In the genomic region with DNA sequence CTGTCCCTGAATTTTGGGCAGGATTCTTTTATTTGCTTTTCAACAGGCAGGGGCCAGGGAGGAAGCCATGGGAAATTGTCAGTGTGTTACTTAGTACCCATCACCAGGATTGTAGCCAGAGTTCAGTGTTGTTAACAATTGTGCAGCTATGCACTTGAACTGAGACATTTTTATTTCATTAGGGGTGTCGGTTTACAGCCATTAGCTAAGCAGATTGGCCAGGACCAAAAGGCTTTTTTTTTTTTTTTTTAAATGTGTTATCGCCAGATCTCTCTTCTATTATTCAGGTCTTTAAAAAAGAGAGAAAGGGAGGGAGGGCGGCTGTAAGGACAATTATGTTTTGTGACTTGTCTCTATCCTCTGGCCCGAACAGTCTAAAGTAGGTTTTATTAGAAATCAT, we compare ENCODE assay signal across 14 cellular contexts.
DNase-seq lines count a peak whose midpoint lies in the region; ATAC-seq and TF ChIP-seq lines count a peak whose summit lies in the region.
"Had no signal": no experiment of that assay in that cellular context is flagged by ENCODE, and none has a peak within 500 bp of the region (broad histone marks: within the 10 kb centered on the region; RNA-seq: fewer than 3 reads in every experiment).

No MANE protein-coding gene starts in this region.

- no peaks in the 10 kb centered on the region for H3K36me3 ChIP-seq in left ventricle myocardium inferior
- H3K36me3 ChIP-seq: lower lobe of right lung had no signal

- TF ChIP-seq CTCF in left ventricle myocardium inferior (IDR thresholded peaks at IDR 0.05; ENCODE audit: borderline replicate concordance): no peak

- peak overlapping the region; percentile 85 for H3K27ac ChIP-seq in left ventricle myocardium inferior (replicated peaks)
- H3K27ac ChIP-seq: KMS-11, lower lobe of right lung had no signal

- no peak overlapping the region for H3K4me3 ChIP-seq in left ventricle myocardium inferior
- H3K4me3 ChIP-seq: lower lobe of right lung had no signal

- H3K4me1 ChIP-seq in left ventricle myocardium inferior: peaks cover 39% of the 10 kb centered on the region
- H3K4me1 ChIP-seq: lower lobe of right lung had no signal

- H3K27me3 ChIP-seq in left ventricle myocardium inferior (ENCODE audit: low read depth): no peaks in the 10 kb centered on the region

- intact Hi-C loops in left ventricle myocardium inferior (cut with micrococcal nuclease) (no loop called here), left ventricle myocardium superior (cut with micrococcal nuclease) (no loop called here)

- no peaks in the 10 kb centered on the region for H3K9me3 ChIP-seq in left ventricle myocardium inferior (replicated peaks)
- H3K9me3 ChIP-seq: lower lobe of right lung had no signal

- DNase-seq in left ventricle myocardium inferior (no peak), left ventricle myocardium superior (no peak), NCI-H748 treated with DMSO at 0.1 percent for 48 hours (lab: John Stamatoyannopoulos, UW) (peak; percentile 81), left kidney (ENCODE audit: low read depth, low spot score) (peak; percentile 73)
- DNase-seq: activated CD4-positive, alpha-beta T cell treated with anti-CD3 and anti-CD28 coated beads, Interleukin-2, amount 50 U/mL, for 1 hour; hippocampal formation; lower lobe of right lung; NCI-H345; nucleus accumbens had no signal

- no peak for ATAC-seq in left ventricle myocardium superior
- no peak for ATAC-seq in GM21381 (IDR thresholded peaks at IDR 0.05; ENCODE audit: unreplicated experiment)
- no peak for ATAC-seq in HG02798 (IDR thresholded peaks at IDR 0.05; ENCODE audit: poor library complexity, unreplicated experiment)
- ATAC-seq in HG02642 (IDR thresholded peaks at IDR 0.05; ENCODE audit: poor library complexity, unreplicated experiment): no peak
- ATAC-seq in GM19023 (IDR thresholded peaks at IDR 0.05; ENCODE audit: unreplicated experiment): no peak
- ATAC-seq: lower lobe of right lung had no signal

Comparison
In these comparisons a context has a peak if more than half of its experiments do, and no peak if none do; other contexts are left out.
1. DNase-seq: peak in NCI-H748 treated with DMSO at 0.1 percent for 48 hours (single experiment) and left kidney (single experiment); none in left ventricle myocardium inferior (single experiment) and left ventricle myocardium superior (single experiment).